ENCODE assay signal across 39 cellular contexts in the genomic region with DNA sequence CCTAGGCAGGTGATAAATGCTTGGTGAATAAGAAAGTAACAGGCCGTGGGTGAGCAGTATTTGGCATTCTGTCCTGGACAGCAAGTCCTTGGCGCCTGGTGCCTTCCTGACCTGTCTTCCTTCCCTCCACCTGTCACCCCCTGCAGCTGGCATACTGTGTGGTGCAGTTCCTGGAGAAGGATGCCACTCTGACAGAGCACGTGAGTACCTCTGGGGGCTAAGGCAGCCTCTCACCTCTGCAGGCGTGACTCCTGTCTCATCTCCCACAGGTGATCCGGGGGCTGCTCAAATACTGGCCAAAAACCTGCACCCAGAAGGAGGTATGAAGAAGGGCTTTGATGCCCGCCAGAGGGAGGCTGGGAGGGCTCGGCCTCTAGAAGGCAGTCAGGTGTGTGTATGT. TPM values are rescaled to one million over a fixed set of nuclear protein-coding genes. Genes with fewer than 3 reads are reported as not detected.
"Had no signal": no experiment of that assay in that cellular context is flagged by ENCODE, and none has a peak within 500 bp of the region (broad histone marks: within the 10 kb centered on the region; RNA-seq: fewer than 3 reads in every experiment).

No MANE protein-coding gene starts in this region.

- H3K4me1 Mint-ChIP-seq: activated B cell treated with CpG ODN at 0.5 μM for 24 hours; activated CD4-positive, alpha-beta T cell treated with anti-CD3 and anti-CD28 coated beads, Interleukin-2, amount 10 ng/mL, durations not matched to agents 24 days and 14 days; activated naive CD8-positive, alpha-beta T cell treated with anti-CD3 and anti-CD28 coated beads for 36 hours; activated T-helper 17 cell treated with anti-CD3 and anti-CD28 coated beads, Interleukin-2, amount 50 U/mL, for 72 hours; T-helper 17 cell had no signal

- H3K27me3 Mint-ChIP-seq: activated B cell treated with CpG ODN at 0.5 μM for 24 hours; activated CD4-positive, alpha-beta memory T cell treated with anti-CD3 and anti-CD28 coated beads for 36 hours; activated CD4-positive, alpha-beta T cell treated with anti-CD3 and anti-CD28 coated beads, Interleukin-2, amount 10 ng/mL, durations not matched to agents 24 days and 14 days; activated CD8-positive, alpha-beta T cell treated with anti-CD3 and anti-CD28 coated beads for 36 hours; activated naive CD8-positive, alpha-beta T cell treated with anti-CD3 and anti-CD28 coated beads for 36 hours; activated T-helper 17 cell treated with anti-CD3 and anti-CD28 coated beads, Interleukin-2, amount 50 U/mL, for 72 hours; T-cell; T-helper 17 cell had no signal

- H3K27ac ChIP-seq: adrenal gland, body of pancreas, brain microvascular endothelial cell, breast epithelium, VCaP had no signal

- H3K4me1 ChIP-seq: adrenal gland, breast epithelium had no signal

- FAIRE-seq: astrocyte, TTC549 had no signal

- H3K4me3 Mint-ChIP-seq: activated B cell treated with CpG ODN at 0.5 μM for 24 hours; activated CD4-positive, alpha-beta memory T cell treated with anti-CD3 and anti-CD28 coated beads for 36 hours; activated CD4-positive, alpha-beta T cell treated with anti-CD3 and anti-CD28 coated beads, Interleukin-2, amount 10 ng/mL, durations not matched to agents 24 days and 14 days; activated CD8-positive, alpha-beta T cell treated with anti-CD3 and anti-CD28 coated beads for 36 hours; activated naive CD4-positive, alpha-beta T cell treated with anti-CD3 and anti-CD28 coated beads for 36 hours; activated naive CD8-positive, alpha-beta T cell treated with anti-CD3 and anti-CD28 coated beads for 36 hours; activated T-cell treated with anti-CD3 and anti-CD28 coated beads, Interleukin-2, amount 50 U/mL, for 4 hours; activated T-cell treated with anti-CD3 and anti-CD28 coated beads, Interleukin-2, amount 50 U/mL, for 72 hours; activated T-helper 1 cell treated with anti-CD3 and anti-CD28 coated beads, Interleukin-12 subunit alpha, Interleukin-12 subunit beta, Interleukin-2, Interleukin-4 antibody, amounts not matched to agents 30 ng/mL and 10 ng/mL and 1 ng/mL, durations not matched to agents 14 hours and 24 hours and 36 hours; activated T-helper 17 cell treated with anti-CD3 and anti-CD28 coated beads, Interleukin-2, amount 50 U/mL, for 72 hours; T-cell; T-helper 17 cell; T-helper 2 cell treated with Interferon-gamma antibody and Interleukin-4, amounts not matched to agents 5 μg/mL and 100 μg/mL, for 36 hours had no signal

- H3K27me3 ChIP-seq: adrenal gland, body of pancreas, brain microvascular endothelial cell, breast epithelium had no signal

- H3K36me3 Mint-ChIP-seq: activated naive CD4-positive, alpha-beta T cell treated with anti-CD3 and anti-CD28 coated beads, Interleukin-2, amount 50 U/mL, for 72 hours had no signal

- ATAC-seq: activated CD8-positive, alpha-beta T cell treated with anti-CD3 and anti-CD28 coated beads for 36 hours; activated naive CD4-positive, alpha-beta T cell treated with anti-CD3 and anti-CD28 coated beads, Interleukin-2, amount 50 U/mL, for 72 hours; activated T-cell treated with anti-CD3 and anti-CD28 coated beads, Interleukin-2, amount 50 U/mL, for 4 hours; activated T-cell treated with anti-CD3 and anti-CD28 coated beads, Interleukin-2, amount 50 U/mL, for 72 hours; activated T-helper 17 cell treated with anti-CD3 and anti-CD28 coated beads, Interleukin-2, amount 50 U/mL, for 72 hours; body of pancreas; T-cell; T-helper 17 cell had no signal

- DNase-seq: activated B cell treated with CpG ODN at 0.5 μM for 24 hours; activated CD4-positive, alpha-beta memory T cell treated with anti-CD3 and anti-CD28 coated beads for 36 hours; activated CD4-positive, alpha-beta T cell treated with anti-CD3 and anti-CD28 coated beads for 4 hours; activated CD4-positive, alpha-beta T cell treated with anti-CD3 and anti-CD28 coated beads, Interleukin-2, amount 10 ng/mL, durations not matched to agents 24 days and 14 days; activated CD4-positive, alpha-beta T cell treated with anti-CD3 and anti-CD28 coated beads, Interleukin-2, amount 50 U/mL, for 1 hour; activated CD4-positive, alpha-beta T cell treated with anti-CD3 and anti-CD28 coated beads, Interleukin-2, amount 50 U/mL, for 4 hours; activated CD4-positive, CD25-positive, alpha-beta regulatory T cell treated with anti-CD3 and anti-CD28 coated beads, Interleukin-2, amount 50 U/mL, for 72 hours; activated CD8-positive, alpha-beta memory T cell treated with anti-CD3 and anti-CD28 coated beads, Interleukin-2, amount 50 U/mL, for 4 hours; activated CD8-positive, alpha-beta T cell treated with anti-CD3 and anti-CD28 coated beads for 36 hours; activated gamma-delta T cell treated with Interleukin-2 at 50 U/mL for 16 hours; activated naive CD4-positive, alpha-beta T cell; activated naive CD4-positive, alpha-beta T cell treated with anti-CD3 and anti-CD28 coated beads for 36 hours; activated naive CD4-positive, alpha-beta T cell treated with anti-CD3 and anti-CD28 coated beads, Interleukin-2, amount 50 U/mL, for 16 hours; activated naive CD8-positive, alpha-beta T cell treated with anti-CD3 and anti-CD28 coated beads for 36 hours; activated T-cell treated with anti-CD3 and anti-CD28 coated beads for 4 hours; activated T-cell treated with anti-CD3 and anti-CD28 coated beads, Interleukin-2, amount 50 U/mL, for 1 hour; activated T-cell treated with anti-CD3 and anti-CD28 coated beads, Interleukin-2, amount 50 U/mL, for 4 hours; activated T-cell treated with anti-CD3 and anti-CD28 coated beads, Interleukin-2, amount 50 U/mL, for 72 hours; adrenal gland; amniotic stem cell; body of pancreas; brain microvascular endothelial cell; central memory CD4-positive, alpha-beta T cell; T-cell; T-helper 17 cell; T-helper 9 cell had no signal

- H3K27ac Mint-ChIP-seq: activated B cell treated with CpG ODN at 0.5 μM for 24 hours; activated CD4-positive, alpha-beta memory T cell treated with anti-CD3 and anti-CD28 coated beads for 36 hours; activated CD4-positive, alpha-beta T cell treated with anti-CD3 and anti-CD28 coated beads, Interleukin-2, amount 10 ng/mL, durations not matched to agents 24 days and 14 days; activated CD8-positive, alpha-beta T cell treated with anti-CD3 and anti-CD28 coated beads for 36 hours; activated naive CD4-positive, alpha-beta T cell treated with anti-CD3 and anti-CD28 coated beads for 36 hours; activated naive CD4-positive, alpha-beta T cell treated with anti-CD3 and anti-CD28 coated beads, Interleukin-2, amount 50 U/mL, for 72 hours; activated naive CD8-positive, alpha-beta T cell treated with anti-CD3 and anti-CD28 coated beads for 36 hours; activated T-cell treated with anti-CD3 and anti-CD28 coated beads, Interleukin-2, amount 50 U/mL, for 72 hours; activated T-helper 1 cell treated with anti-CD3 and anti-CD28 coated beads, Interleukin-12 subunit alpha, Interleukin-12 subunit beta, Interleukin-2, Interleukin-4 antibody, amounts not matched to agents 30 ng/mL and 10 ng/mL and 1 ng/mL, durations not matched to agents 14 hours and 24 hours and 36 hours; activated T-helper 17 cell treated with anti-CD3 and anti-CD28 coated beads, Interleukin-2, amount 50 U/mL, for 72 hours; T-cell; T-helper 17 cell; T-helper 2 cell treated with Interferon-gamma antibody and Interleukin-4, amounts not matched to agents 5 μg/mL and 100 μg/mL, for 36 hours had no signal

- H3K9me3 ChIP-seq: adrenal gland, body of pancreas, breast epithelium had no signal

- H3K4me3 ChIP-seq: adrenal gland, body of pancreas, breast epithelium had no signal

- H3K9me3 Mint-ChIP-seq: activated B cell treated with CpG ODN at 0.5 μM for 24 hours; activated CD4-positive, alpha-beta memory T cell treated with anti-CD3 and anti-CD28 coated beads for 36 hours; activated CD4-positive, alpha-beta T cell treated with anti-CD3 and anti-CD28 coated beads, Interleukin-2, amount 10 ng/mL, durations not matched to agents 24 days and 14 days; activated CD8-positive, alpha-beta T cell treated with anti-CD3 and anti-CD28 coated beads for 36 hours; activated naive CD4-positive, alpha-beta T cell treated with anti-CD3 and anti-CD28 coated beads for 36 hours; activated naive CD4-positive, alpha-beta T cell treated with anti-CD3 and anti-CD28 coated beads, Interleukin-2, amount 50 U/mL, for 72 hours; activated naive CD8-positive, alpha-beta T cell treated with anti-CD3 and anti-CD28 coated beads for 36 hours; activated T-cell treated with anti-CD3 and anti-CD28 coated beads, Interleukin-2, amount 50 U/mL, for 4 hours; activated T-cell treated with anti-CD3 and anti-CD28 coated beads, Interleukin-2, amount 50 U/mL, for 72 hours; activated T-helper 1 cell treated with anti-CD3 and anti-CD28 coated beads, Interleukin-12 subunit alpha, Interleukin-12 subunit beta, Interleukin-2, Interleukin-4 antibody, amounts not matched to agents 30 ng/mL and 10 ng/mL and 1 ng/mL, durations not matched to agents 14 hours and 24 hours and 36 hours; activated T-helper 17 cell treated with anti-CD3 and anti-CD28 coated beads, Interleukin-2, amount 50 U/mL, for 72 hours; T-cell; T-helper 2 cell treated with Interferon-gamma antibody and Interleukin-4, amounts not matched to agents 5 μg/mL and 100 μg/mL, for 36 hours had no signal

RNA-seq across cellular contexts. Expression of a gene that starts 4.4 kb away (rescaled TPM):
- total RNA-seq: activated CD4-positive, alpha-beta T cell treated with anti-CD3 and anti-CD28 coated beads, Interleukin-2, amount 10 ng/mL, durations not matched to agents 24 days and 14 days; activated CD8-positive, alpha-beta memory T cell treated with anti-CD3 and anti-CD28 coated beads for 36 hours; activated CD8-positive, alpha-beta T cell treated with anti-CD3 and anti-CD28 coated beads for 36 hours; activated naive CD4-positive, alpha-beta T cell treated with anti-CD3 and anti-CD28 coated beads for 36 hours; activated naive CD4-positive, alpha-beta T cell treated with anti-CD3 and anti-CD28 coated beads, Interleukin-2, amount 50 U/mL, for 72 hours; activated naive CD8-positive, alpha-beta T cell treated with anti-CD3 and anti-CD28 coated beads for 36 hours; activated T-cell treated with anti-CD3 and anti-CD28 coated beads, Interleukin-2, amount 50 U/mL, for 4 hours; activated T-helper 1 cell treated with anti-CD3 and anti-CD28 coated beads, Interleukin-12 subunit alpha, Interleukin-12 subunit beta, Interleukin-2, Interleukin-4 antibody, amounts not matched to agents 30 ng/mL and 10 ng/mL and 1 ng/mL, durations not matched to agents 14 hours and 24 hours and 36 hours; adrenal gland; aorta; astrocyte; breast epithelium; cardiac septum; cerebellum; T-helper 1 cell treated with Interleukin-12 subunit alpha and Interleukin-12 subunit beta and Interleukin-4 antibody, amounts not matched to agents 30 ng/mL and 1 ng/mL, for 36 hours; T-helper 17 cell had no signal

RNA-seq across cellular contexts. Expression of a gene that starts 40.6 kb away (rescaled TPM):
- total RNA-seq: activated CD4-positive, alpha-beta T cell treated with anti-CD3 and anti-CD28 coated beads, Interleukin-2, amount 10 ng/mL, durations not matched to agents 24 days and 14 days; activated CD8-positive, alpha-beta memory T cell treated with anti-CD3 and anti-CD28 coated beads for 36 hours; activated CD8-positive, alpha-beta T cell treated with anti-CD3 and anti-CD28 coated beads for 36 hours; activated T-cell treated with anti-CD3 and anti-CD28 coated beads, Interleukin-2, amount 50 U/mL, for 4 hours; activated T-helper 1 cell treated with anti-CD3 and anti-CD28 coated beads, Interleukin-12 subunit alpha, Interleukin-12 subunit beta, Interleukin-2, Interleukin-4 antibody, amounts not matched to agents 30 ng/mL and 10 ng/mL and 1 ng/mL, durations not matched to agents 14 hours and 24 hours and 36 hours; adrenal gland; aorta; astrocyte; breast epithelium; cardiac septum; cerebellum; T-helper 1 cell treated with Interleukin-12 subunit alpha and Interleukin-12 subunit beta and Interleukin-4 antibody, amounts not matched to agents 30 ng/mL and 1 ng/mL, for 36 hours; T-helper 17 cell had no signal
- polyA plus RNA-seq: aorta had no signal
